Comparison of ENCODE assay signal across 29 cellular contexts in genomic region chr11:113279591-113279990, GRCh38.
"Had no signal": no experiment of that assay in that cellular context is flagged by ENCODE, and none has a peak within 500 bp of the region (broad histone marks: within the 10 kb centered on the region; RNA-seq: fewer than 3 reads in every experiment).

No MANE protein-coding gene starts in this region.

- H3K4me1 ChIP-seq: Peyer's patch, SJSA1 had no signal

- H3K4me3 ChIP-seq: K562, Peyer's patch, SJSA1 had no signal

- H3K9me3 ChIP-seq: Peyer's patch, SJSA1, SK-N-SH had no signal

- H3K27me3 Mint-ChIP-seq: activated CD4-positive, alpha-beta T cell treated with anti-CD3 and anti-CD28 coated beads, Interleukin-2, amount 10 ng/mL, durations not matched to agents 24 days and 14 days; activated naive CD8-positive, alpha-beta T cell treated with anti-CD3 and anti-CD28 coated beads for 36 hours had no signal

- H3K27me3 ChIP-seq: brain microvascular endothelial cell, Peyer's patch, SJSA1 had no signal

- FAIRE-seq: K562, TTC549 had no signal

- H3K36me3 Mint-ChIP-seq: activated naive CD8-positive, alpha-beta T cell treated with anti-CD3 and anti-CD28 coated beads for 36 hours had no signal

- H3K36me3 ChIP-seq: brain microvascular endothelial cell, Peyer's patch, SJSA1 had no signal

- H3K9ac ChIP-seq: SK-N-SH had no signal

- H3K9me3 Mint-ChIP-seq: activated CD4-positive, alpha-beta T cell treated with anti-CD3 and anti-CD28 coated beads, Interleukin-2, amount 10 ng/mL, durations not matched to agents 24 days and 14 days; activated naive CD8-positive, alpha-beta T cell treated with anti-CD3 and anti-CD28 coated beads for 36 hours; T-helper 1 cell treated with Interleukin-12 subunit alpha and Interleukin-12 subunit beta and Interleukin-4 antibody, amounts not matched to agents 30 μg/mL and 1 μg/mL, for 36 hours; T-helper 2 cell treated with Interferon-gamma antibody and Interleukin-4, amounts not matched to agents 5 μg/mL and 100 μg/mL, for 36 hours had no signal

- H3K4me2 ChIP-seq: SK-N-SH had no signal

- DNase-seq: activated CD4-positive, alpha-beta T cell treated with anti-CD3 and anti-CD28 coated beads, Interleukin-2, amount 10 ng/mL, durations not matched to agents 24 days and 14 days; activated CD4-positive, alpha-beta T cell treated with anti-CD3 and anti-CD28 coated beads, Interleukin-2, amount 50 U/mL, for 4 hours; activated CD8-positive, alpha-beta memory T cell treated with anti-CD3 and anti-CD28 coated beads, Interleukin-2, amount 50 U/mL, for 48 hours; activated CD8-positive, alpha-beta T cell treated with anti-CD3 and anti-CD28 coated beads, Interleukin-2, amount 10 ng/mL, durations not matched to agents 7 days and 5 days; activated effector memory CD4-positive, alpha-beta T cell treated with Interleukin-2 at 50 U/mL for 16 hours; activated naive CD4-positive, alpha-beta T cell treated with anti-CD3 and anti-CD28 coated beads, Interleukin-2, amount 50 U/mL, for 16 hours; activated naive CD8-positive, alpha-beta T cell treated with anti-CD3 and anti-CD28 coated beads for 36 hours; activated T-cell treated with anti-CD3 and anti-CD28 coated beads, Interleukin-2, amount 50 U/mL, for 48 hours; amniotic stem cell; aorta; brain microvascular endothelial cell; central memory CD4-positive, alpha-beta T cell; NCI-H1105; NCI-H1417 treated with DMSO at 0.1 percent for 48 hours; NCI-H187 treated with DMSO at 0.1 percent for 48 hours; NCI-H2081; NCI-H2171; NCI-H510A; NCI-H82; PC-3; Peyer's patch; RPMI8226; SHP77 treated with DMSO at 0.1 percent for 48 hours; SK-N-SH had no signal

- H3K27ac Mint-ChIP-seq: activated CD4-positive, alpha-beta T cell treated with anti-CD3 and anti-CD28 coated beads, Interleukin-2, amount 10 ng/mL, durations not matched to agents 24 days and 14 days; activated CD8-positive, alpha-beta T cell treated with anti-CD3 and anti-CD28 coated beads, Interleukin-2, amount 10 ng/mL, durations not matched to agents 7 days and 5 days; activated naive CD8-positive, alpha-beta T cell treated with anti-CD3 and anti-CD28 coated beads for 36 hours; T-helper 1 cell treated with Interleukin-12 subunit alpha and Interleukin-12 subunit beta and Interleukin-4 antibody, amounts not matched to agents 30 μg/mL and 1 μg/mL, for 36 hours; T-helper 2 cell treated with Interferon-gamma antibody and Interleukin-4, amounts not matched to agents 5 μg/mL and 100 μg/mL, for 36 hours had no signal

- H3K27ac ChIP-seq: brain microvascular endothelial cell, Peyer's patch, SJSA1 had no signal

- H3K4me3 Mint-ChIP-seq: activated CD4-positive, alpha-beta T cell treated with anti-CD3 and anti-CD28 coated beads, Interleukin-2, amount 10 ng/mL, durations not matched to agents 24 days and 14 days; activated CD8-positive, alpha-beta T cell treated with anti-CD3 and anti-CD28 coated beads, Interleukin-2, amount 10 ng/mL, durations not matched to agents 7 days and 5 days; activated naive CD8-positive, alpha-beta T cell treated with anti-CD3 and anti-CD28 coated beads for 36 hours; T-helper 1 cell treated with Interleukin-12 subunit alpha and Interleukin-12 subunit beta and Interleukin-4 antibody, amounts not matched to agents 30 μg/mL and 1 μg/mL, for 36 hours; T-helper 2 cell treated with Interferon-gamma antibody and Interleukin-4, amounts not matched to agents 5 μg/mL and 100 μg/mL, for 36 hours had no signal

- H3K4me1 Mint-ChIP-seq: activated CD4-positive, alpha-beta T cell treated with anti-CD3 and anti-CD28 coated beads, Interleukin-2, amount 10 ng/mL, durations not matched to agents 24 days and 14 days; activated naive CD8-positive, alpha-beta T cell treated with anti-CD3 and anti-CD28 coated beads for 36 hours had no signal
